8 cellular contexts compared by ENCODE assay signal in the genomic region with DNA sequence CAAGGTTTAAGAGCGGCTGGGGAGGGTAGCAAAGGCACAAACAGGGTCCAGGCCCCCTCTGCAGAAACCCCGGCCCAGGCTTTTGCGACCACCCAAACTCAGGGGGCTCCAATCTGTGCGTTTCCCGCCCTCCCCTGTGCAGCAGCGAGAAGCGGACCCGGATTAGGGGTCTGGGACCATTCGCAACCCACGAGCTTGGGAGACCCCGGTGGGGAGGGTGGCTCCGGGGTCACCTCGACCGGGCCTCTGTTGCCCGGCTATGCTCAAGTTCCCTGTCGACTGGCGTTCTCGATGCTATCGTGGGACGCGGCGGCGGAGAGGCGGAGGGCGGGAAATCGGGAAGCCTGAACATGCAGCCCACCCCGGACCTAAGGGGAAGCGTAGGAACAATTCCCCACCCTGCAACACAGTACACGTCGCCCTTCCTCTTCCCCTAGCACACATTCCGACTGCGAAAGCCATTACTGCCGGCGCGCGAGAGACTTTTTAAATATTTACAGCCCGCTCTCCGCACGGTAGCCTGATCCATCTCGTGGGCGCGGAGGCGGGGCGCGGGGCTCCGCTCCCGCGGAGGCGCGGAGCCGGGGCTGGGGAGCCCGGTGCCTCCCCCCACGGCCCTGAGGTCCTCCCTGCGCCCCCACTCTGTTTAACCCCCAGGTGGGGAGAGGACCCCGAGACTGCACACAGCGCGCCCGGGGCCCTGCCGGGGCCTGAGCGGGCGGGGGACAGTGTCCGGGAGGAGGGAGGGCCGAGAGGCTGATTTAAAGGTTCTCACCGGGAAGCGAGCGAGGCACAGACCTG. TPM values are rescaled to one million over a fixed set of nuclear protein-coding genes. Genes with fewer than 3 reads are reported as not detected.
A peak's percentile ranks its signal among the peaks of the same experiment; 100 is the strongest.
DNase-seq lines count a peak whose midpoint lies in the region; ATAC-seq and TF ChIP-seq lines count a peak whose summit lies in the region.

No MANE protein-coding gene starts in this region.

- no peak overlapping the region for H2AK5ac ChIP-seq in mesenchymal stem cell (ENCODE audit: low read length, severe bottlenecking)

- peaks cover 10% of the 10 kb centered on the region for H3K4me1 ChIP-seq in mammary epithelial cell (ENCODE audit: insufficient read depth, low read length)
- H3K4me1 ChIP-seq in mesenchymal stem cell (ENCODE audit: control insufficient read depth, insufficient read depth, low read depth, low read length), result peaks cover 44% of the 10 kb centered on the region
- peaks cover 10% of the 10 kb centered on the region for H3K4me1 ChIP-seq in upper lobe of right lung

- H2BK15ac ChIP-seq in mesenchymal stem cell (ENCODE audit: low read depth, poor library complexity, severe bottlenecking), result peak overlapping the region; percentile 94

- H3K9me3 ChIP-seq in mammary epithelial cell (replicated peaks; ENCODE audit: insufficient read depth, low read length) (no peaks in the 10 kb centered on the region), mesenchymal stem cell (ENCODE audit: control insufficient read depth, low read length) (no peaks in the 10 kb centered on the region), upper lobe of right lung (no peaks in the 10 kb centered on the region)

- peak overlapping the region; percentile 68 for H4K91ac ChIP-seq in mesenchymal stem cell (ENCODE audit: low read length)

- dilution Hi-C loops in mammary epithelial cell (cut with HindIII; ENCODE audit: low sequenced_read_pairs), result no loop called here

- H3K27ac ChIP-seq in mammary epithelial cell (ENCODE audit: insufficient read depth, low read depth, low read length) (no peak overlapping the region), mesenchymal stem cell (ENCODE audit: low read length, poor library complexity, severe bottlenecking) (no peak overlapping the region), upper lobe of right lung (no peak overlapping the region)

- H3K36me3 ChIP-seq in mammary epithelial cell (ENCODE audit: insufficient read depth, low read length), result no peaks in the 10 kb centered on the region
- no peaks in the 10 kb centered on the region for H3K36me3 ChIP-seq in mesenchymal stem cell (ENCODE audit: control insufficient read depth in 1 of 2, insufficient read depth in 2 of 2, low read depth in 1 of 2, low read length in 2 of 2)
- H3K36me3 ChIP-seq in upper lobe of right lung, result no peaks in the 10 kb centered on the region

- peaks cover 52% of the 10 kb centered on the region for H3K27me3 Mint-ChIP-seq in activated T-cell treated with anti-CD3 and anti-CD28 coated beads, Interleukin-2, amount 50 U/mL, for 72 hours (ENCODE audit: low read depth)

- peak overlapping the region; percentile 54 for H4K8ac ChIP-seq in mesenchymal stem cell (ENCODE audit: low read length)

- in situ Hi-C loops in mammary epithelial cell (cut with MboI; ENCODE audit: low sequenced_read_pairs in 2 of 2), result no loop called here

- CTCF ChIA-PET in mammary epithelial cell (lab: Charles Lee; ENCODE audit: low non-redundant PET), result no interaction called here

- peak; percentile 41 to 43 for ATAC-seq in activated T-cell treated with anti-CD3 and anti-CD28 coated beads, Interleukin-2, amount 50 U/mL, for 72 hours (replicated peaks in 1 of 2)
- ATAC-seq in upper lobe of right lung, result peak; percentile 16
- no peak for ATAC-seq in GM21737 (IDR thresholded peaks at IDR 0.05; ENCODE audit: unreplicated experiment)
- ATAC-seq in GM19395 (IDR thresholded peaks at IDR 0.05; ENCODE audit: unreplicated experiment), result no peak

- peaks cover 21% of the 10 kb centered on the region for H3K27me3 ChIP-seq in mammary epithelial cell (ENCODE audit: insufficient read depth, low read length)
- H3K27me3 ChIP-seq in mesenchymal stem cell (ENCODE audit: control insufficient read depth in 1 of 2, insufficient read depth in 1 of 2, low read length in 2 of 2), result peaks cover 0 to 76% of the 10 kb centered on the region in 2 experiments
- H3K27me3 ChIP-seq in upper lobe of right lung, result no peaks in the 10 kb centered on the region

- H3K4me1 Mint-ChIP-seq in activated T-cell treated with anti-CD3 and anti-CD28 coated beads, Interleukin-2, amount 50 U/mL, for 72 hours (ENCODE audit: low read depth), result peaks cover 22% of the 10 kb centered on the region

- H3K9me3 Mint-ChIP-seq in activated T-cell treated with anti-CD3 and anti-CD28 coated beads, Interleukin-2, amount 50 U/mL, for 72 hours, result no peaks in the 10 kb centered on the region

- peak overlapping the region in 1 of 2 experiments; percentile 55 for H3K14ac ChIP-seq in mesenchymal stem cell (ENCODE audit: low read length in 2 of 2)

- H3K4me2 ChIP-seq in mammary epithelial cell (ENCODE audit: insufficient read depth, low read depth, low read length) (peak overlapping the region; percentile 55), mesenchymal stem cell (ENCODE audit: low read length, poor library complexity, severe bottlenecking) (peak overlapping the region; percentile 84)

- H2BK5ac ChIP-seq in mesenchymal stem cell (ENCODE audit: low read depth, low read length, poor library complexity, severe bottlenecking), result no peak overlapping the region

- no peak for TF ChIP-seq CTCF in mammary epithelial cell (conservative IDR thresholded peaks at IDR 0.05 in 1 of 2, IDR thresholded peaks at IDR 0.05 in 1 of 2; ENCODE audit: extremely low read depth in 1 of 2, insufficient read depth in 1 of 2, low read depth in 1 of 2, low read length in 2 of 2)
- TF ChIP-seq CTCF in upper lobe of right lung (IDR thresholded peaks at IDR 0.05), result no peak

- DNase-seq in activated T-cell treated with anti-CD3 and anti-CD28 coated beads, Interleukin-2, amount 50 U/mL, for 72 hours, result no peak
- DNase-seq in activated T-cell treated with anti-CD3 and anti-CD28 coated beads for 4 hours, result no peak
- DNase-seq in mammary epithelial cell, result no peak
- DNase-seq in mesenchymal stem cell, result peak; percentile 22
- no peak for DNase-seq in upper lobe of right lung
- DNase-seq in HK-2 (ENCODE audit: unreplicated experiment), result no peak

- peak overlapping the region in 1 of 2 donors; percentile 67 for H3K4me3 Mint-ChIP-seq in activated T-cell treated with anti-CD3 and anti-CD28 coated beads, Interleukin-2, amount 50 U/mL, for 72 hours

- H2BK120ac ChIP-seq in mesenchymal stem cell (ENCODE audit: low read depth, low read length), result peak overlapping the region; percentile 73

- H3K23ac ChIP-seq in mesenchymal stem cell (ENCODE audit: low read length in 2 of 2), result no peak overlapping the region

- peak overlapping the region; percentile 76 to 86 for H3K18ac ChIP-seq in mesenchymal stem cell (ENCODE audit: low read depth in 1 of 2, low read length in 2 of 2)

- H2BK12ac ChIP-seq in mesenchymal stem cell (ENCODE audit: low read length in 2 of 2), result no peak overlapping the region

- H3K79me1 ChIP-seq in mesenchymal stem cell (replicated peaks; ENCODE audit: low read length, poor library complexity, severe bottlenecking), result peaks cover 8% of the 10 kb centered on the region

- H2AFZ ChIP-seq in mammary epithelial cell (ENCODE audit: low read depth, low read length) (peak overlapping the region; percentile 45), mesenchymal stem cell (ENCODE audit: low read depth, low read length) (no peak overlapping the region)

- no peaks in the 10 kb centered on the region for H4K20me1 ChIP-seq in mammary epithelial cell (ENCODE audit: insufficient read depth, low read length)

- H3K36me3 Mint-ChIP-seq in activated T-cell treated with anti-CD3 and anti-CD28 coated beads, Interleukin-2, amount 50 U/mL, for 72 hours (ENCODE audit: insufficient read depth in 2 of 2), result no peaks in the 10 kb centered on the region

- H3K4ac ChIP-seq in mesenchymal stem cell (ENCODE audit: low read depth in 1 of 2, low read length in 2 of 2), result peak overlapping the region in 1 of 2 experiments; percentile 54

- WGBS in mammary epithelial cell (ENCODE audit: low coverage, missing lambda C conversion rate), result 2% methylated on average over 7 of the region's 66 CpGs
- WGBS in mesenchymal stem cell, result 2% methylated on average over 47 of the region's 66 CpGs

- H3K9ac ChIP-seq in mammary epithelial cell (ENCODE audit: insufficient read depth, low read length), result no peak overlapping the region
- peak overlapping the region; percentile 49 for H3K9ac ChIP-seq in mesenchymal stem cell (ENCODE audit: low read length)

- no peaks in the 10 kb centered on the region for H3K79me2 ChIP-seq in mammary epithelial cell (ENCODE audit: insufficient read depth, low read length)

- no TSS peak for BruUV-seq in mammary epithelial cell (replicated peaks; lab: Mats Ljungman, UMichigan)

- H3K4me3 ChIP-seq in mammary epithelial cell (replicated peaks in 1 of 3; ENCODE audit: insufficient read depth in 1 of 3, low read depth in 2 of 3, low read length in 3 of 3), result peak overlapping the region; percentile 4 to 41 (median 5)
- peak overlapping the region; percentile 63 to 71 for H3K4me3 ChIP-seq in mesenchymal stem cell (ENCODE audit: insufficient read depth in 1 of 2, low read depth in 1 of 2, low read length in 2 of 2)
- H3K4me3 ChIP-seq in upper lobe of right lung, result peak overlapping the region; percentile 52

- no peak overlapping the region for H3K27ac Mint-ChIP-seq in activated T-cell treated with anti-CD3 and anti-CD28 coated beads, Interleukin-2, amount 50 U/mL, for 72 hours

- intact Hi-C loops in mammary epithelial cell (cut with micrococcal nuclease), result no loop called here
- intact Hi-C loops in upper lobe of right lung (cut with DNase I), result no loop called here

RNA-seq across cellular contexts. Expression of a gene that starts 48.1 kb away (rescaled TPM):
- 10 to 100 TPM; 53.5 to 65.5 TPM for total RNA-seq in activated T-cell treated with anti-CD3 and anti-CD28 coated beads, Interleukin-2, amount 50 U/mL, for 72 hours
- total RNA-seq in mammary epithelial cell, result 1 to 10 TPM; 7.2 to 9.2 TPM
- polyA plus RNA-seq in mammary epithelial cell, result 1.8 TPM
- polyA minus RNA-seq in mammary epithelial cell, result 33.0 TPM
- 16.0 TPM for polyA plus RNA-seq in mesenchymal stem cell (2013, experiment 1 of 2)
- polyA plus RNA-seq in mesenchymal stem cell (2013, experiment 2 of 2), result 14.9 TPM
- 26.1 TPM for total RNA-seq in upper lobe of right lung

Comparison
In these comparisons a context has a peak if more than half of its experiments do, and no peak if none do; other contexts are left out.
1. ATAC-seq: peak in activated T-cell treated with anti-CD3 and anti-CD28 coated beads, Interleukin-2, amount 50 U/mL, for 72 hours (2 of 2) and upper lobe of right lung (single experiment); none in GM21737 (single experiment) and GM19395 (single experiment).
2. H3K4me3 ChIP-seq: peak in every context shown above with its lines; median percentile 67 in mesenchymal stem cell; 52 in upper lobe of right lung; 5 in mammary epithelial cell.